8 cellular contexts compared by ENCODE assay signal in the genomic region with DNA sequence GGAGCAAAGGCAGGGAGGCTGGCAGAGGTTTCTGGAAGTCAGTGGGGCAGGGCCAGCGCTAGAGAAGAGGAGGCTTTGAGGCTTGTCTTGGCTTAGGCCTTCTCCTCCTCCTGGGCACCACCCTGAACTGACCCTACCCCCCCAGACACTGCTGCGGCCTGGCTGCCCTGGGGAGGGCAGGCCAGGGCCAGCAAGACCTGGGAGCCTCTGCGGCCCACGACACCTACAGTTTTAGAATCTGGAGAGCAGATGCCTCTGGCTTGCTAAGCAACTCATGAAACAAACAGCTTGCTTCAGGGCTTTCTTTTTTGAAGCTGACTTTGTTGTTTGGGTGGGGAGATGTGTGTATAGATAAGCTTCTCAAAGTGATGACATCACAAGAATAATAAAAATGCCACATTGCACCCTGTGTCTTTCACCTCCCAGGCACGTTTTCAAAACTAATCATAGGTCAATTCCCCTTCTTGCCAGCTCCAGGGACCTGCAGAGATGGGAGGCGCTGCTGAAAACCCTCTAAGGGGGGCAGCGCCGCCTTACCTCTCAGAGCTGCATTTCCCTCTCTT. TPM values are rescaled to one million over a fixed set of nuclear protein-coding genes. Genes with fewer than 3 reads are reported as not detected.
DNase-seq lines count a peak whose midpoint lies in the region; ATAC-seq and TF ChIP-seq lines count a peak whose summit lies in the region.

No MANE protein-coding gene starts in this region.

- TF ChIP-seq CTCF in AG09319 (IDR thresholded peaks at IDR 0.05; ENCODE audit: low read depth, low read length) (no peak), glutamatergic neuron (IDR thresholded peaks at IDR 0.05; ENCODE audit: partially characterized antibody, unreplicated experiment) (no peak), GM13976 (IDR thresholded peaks at IDR 0.05; ENCODE audit: borderline replicate concordance, control extremely low read depth, extremely low read depth, insufficient read depth, missing control alignments) (no peak)

- H3K27me3 Mint-ChIP-seq in glutamatergic neuron (ENCODE audit: unreplicated experiment), result peaks cover 5% of the 10 kb centered on the region

- no peaks in the 10 kb centered on the region for H3K9me3 Mint-ChIP-seq in glutamatergic neuron (ENCODE audit: unreplicated experiment)

- H3K36me3 Mint-ChIP-seq in glutamatergic neuron (ENCODE audit: unreplicated experiment), result no peaks in the 10 kb centered on the region

- peaks cover 9% of the 10 kb centered on the region for H3K4me1 Mint-ChIP-seq in glutamatergic neuron (ENCODE audit: low read depth, unreplicated experiment)

- H3K27ac Mint-ChIP-seq in glutamatergic neuron (ENCODE audit: unreplicated experiment), result no peak overlapping the region

- DNase-seq in AG09319 (ENCODE audit: extremely low read depth, low read depth) (peak; percentile 68), HS-27A (ENCODE audit: low read depth) (peak; percentile 86), astrocyte of the hippocampus (ENCODE audit: low read depth, low spot score) (peak; percentile 89), left kidney (ENCODE audit: low read depth, low spot score) (peak; percentile 56), glutamatergic neuron (no peak), GM13976 (ENCODE audit: low spot score) (no peak)

- no peak overlapping the region for H3K4me3 Mint-ChIP-seq in glutamatergic neuron (ENCODE audit: unreplicated experiment)

- in situ Hi-C loops in GM13976 (cut with MboI; ENCODE audit: low sequenced_read_pairs, unreplicated experiment), result loop anchor here (25.0 kb wide), 1 partner anchor 110 kb away; no protein-coding TSS in a partner anchor

- ATAC-seq in HG03139 (IDR thresholded peaks at IDR 0.05; ENCODE audit: unreplicated experiment), result no peak
- ATAC-seq in GM21447 (IDR thresholded peaks at IDR 0.05; ENCODE audit: unreplicated experiment), result no peak

RNA-seq across cellular contexts. Expression of a gene that starts 46.2 kb away (rescaled TPM):
- 10.8 TPM for total RNA-seq in glutamatergic neuron (ENCODE audit: unreplicated experiment)

Comparison
In these comparisons a context has a peak if more than half of its experiments do, and no peak if none do; other contexts are left out.
1. DNase-seq: peak in AG09319 (single experiment), HS-27A (single experiment), astrocyte of the hippocampus (single experiment) and left kidney (single experiment); none in glutamatergic neuron (single experiment) and GM13976 (single experiment).